8 cellular contexts compared by ENCODE assay signal in genomic region chr5:10701567-10702039, GRCh38. TPM values are rescaled to one million over a fixed set of nuclear protein-coding genes. Genes with fewer than 3 reads are reported as not detected.
DNase-seq lines count a peak whose midpoint lies in the region; ATAC-seq and TF ChIP-seq lines count a peak whose summit lies in the region.

No MANE protein-coding gene starts in this region.

- H3K18ac ChIP-seq in H9 (ENCODE audit: insufficient read length, low read depth, low read length), result no peak overlapping the region

- H3K27ac Mint-ChIP-seq in H9, result no peak overlapping the region

- no peak overlapping the region for H4K8ac ChIP-seq in H9 (replicated peaks; ENCODE audit: insufficient read length, low read depth, low read length)

- ATAC-seq in GM21529 (IDR thresholded peaks at IDR 0.05; ENCODE audit: unreplicated experiment) (no peak), GM21447 (IDR thresholded peaks at IDR 0.05; ENCODE audit: unreplicated experiment) (no peak)

- H3K79me2 ChIP-seq in H9 (ENCODE audit: insufficient read depth, low read length), result no peaks in the 10 kb centered on the region

- no peak overlapping the region for H4K5ac ChIP-seq in H9 (ENCODE audit: insufficient read length, low read depth, low read length)

- H2AFZ ChIP-seq in H9 (ENCODE audit: low read length), result no peak overlapping the region

- H3T11ph ChIP-seq in H9 (ENCODE audit: low read length), result no peak overlapping the region

- no peak overlapping the region for H2AK5ac ChIP-seq in H9 (ENCODE audit: insufficient read length, low read length)

- no peaks in the 10 kb centered on the region for H3K9me3 Mint-ChIP-seq in H9

- H3K4me1 ChIP-seq in H9 (ENCODE audit: insufficient read depth, low read length), result peaks cover 21% of the 10 kb centered on the region

- no peak overlapping the region for H2BK120ac ChIP-seq in H9 (ENCODE audit: low read depth, low read length, poor library complexity, severe bottlenecking)

- H3K79me1 ChIP-seq in H9 (ENCODE audit: insufficient read depth, low read depth, low read length, poor library complexity, severe bottlenecking), result no peaks in the 10 kb centered on the region

- no peak overlapping the region for H3K9ac ChIP-seq in H9 (ENCODE audit: extremely low read depth, insufficient read length, low read length)

- H3K27me3 Mint-ChIP-seq in H9 (ENCODE audit: low read depth), result no peaks in the 10 kb centered on the region

- TF ChIP-seq CTCF in H9 (conservative IDR thresholded peaks at IDR 0.05), result peak; percentile 82

- H3K4me3 Mint-ChIP-seq in H9, result no peak overlapping the region

- no peaks in the 10 kb centered on the region for H3K36me3 Mint-ChIP-seq in H9 (ENCODE audit: insufficient read depth in 1 of 3, low read depth in 3 of 3)

- H2BK5ac ChIP-seq in H9 (ENCODE audit: insufficient read length, low read length), result no peak overlapping the region

- no peak overlapping the region for H2BK15ac ChIP-seq in H9 (ENCODE audit: low read depth, low read length)

- H3K14ac ChIP-seq in H9 (ENCODE audit: insufficient read depth, low read length), result no peak overlapping the region

- no peak overlapping the region for H3K23ac ChIP-seq in H9 (ENCODE audit: insufficient read length, low read depth, low read length)

- H3K27ac ChIP-seq in H9 (ENCODE audit: insufficient read length, low read depth, low read length), result no peak overlapping the region

- H3K4me1 Mint-ChIP-seq in H9, result peaks cover 32 to 38% of the 10 kb centered on the region in 2 experiments

- no peaks in the 10 kb centered on the region for H3K27me3 ChIP-seq in H9 (ENCODE audit: insufficient read depth, low read length)

- no peak overlapping the region for H3K4ac ChIP-seq in H9 (ENCODE audit: low read depth, low read length)

- WGBS in H9 (ENCODE audit: extremely low coverage, insufficient read length, low lambda C conversion rate), result no CpG with 5 or more reads among the region's 6 CpGs

- no peaks in the 10 kb centered on the region for H3K9me3 ChIP-seq in H9 (ENCODE audit: control insufficient read depth, low read depth, low read length)

- H4K20me1 ChIP-seq in H9 (ENCODE audit: control insufficient read depth, insufficient read depth, insufficient read length), result no peaks in the 10 kb centered on the region

- no peak overlapping the region for H2BK12ac ChIP-seq in H9 (ENCODE audit: insufficient read length, low read depth, low read length)

- no peak overlapping the region for H4K91ac ChIP-seq in H9 (ENCODE audit: insufficient read length, low read depth, low read length)

- DNase-seq in CD1c-positive myeloid dendritic cell (ENCODE audit: extremely low spot score), result peak; percentile 23
- no peak for DNase-seq in H9
- peak; percentile 33 for DNase-seq in RKO (ENCODE audit: low spot score)
- DNase-seq in dermis blood vessel endothelial cell, result peak; percentile 76
- DNase-seq in medulla oblongata (ENCODE audit: extremely low spot score), result peak; percentile 67
- DNase-seq in putamen (ENCODE audit: low spot score), result no peak

- H3K23me2 ChIP-seq in H9 (ENCODE audit: insufficient read length, low read depth, low read length, poor library complexity, severe bottlenecking), result no peaks in the 10 kb centered on the region

- no peak overlapping the region for H3K56ac ChIP-seq in H9 (ENCODE audit: insufficient read length, low read depth, low read length)

- H2BK20ac ChIP-seq in H9 (ENCODE audit: low read depth, low read length, poor library complexity, severe bottlenecking), result no peak overlapping the region

- H3K4me2 ChIP-seq in H9 (ENCODE audit: insufficient read depth, insufficient read length, low read length), result no peak overlapping the region

RNA-seq across cellular contexts. Expression of gene DAP, which starts 59.4 kb away (rescaled TPM):
- total RNA-seq in H9 (2021), result 46.7 and 47.2 TPM in 2 replicates
- total RNA-seq in dermis blood vessel endothelial cell, result 36.2 and 89.6 TPM in 2 replicates

Comparison
In these comparisons a context has a peak if more than half of its experiments do, and no peak if none do; other contexts are left out.
1. DNase-seq: peak in CD1c-positive myeloid dendritic cell (single experiment), RKO (single experiment), dermis blood vessel endothelial cell (single experiment) and medulla oblongata (single experiment); none in H9 (single experiment) and putamen (single experiment).